ENCODE assay signal across 8 cellular contexts in the genomic region with DNA sequence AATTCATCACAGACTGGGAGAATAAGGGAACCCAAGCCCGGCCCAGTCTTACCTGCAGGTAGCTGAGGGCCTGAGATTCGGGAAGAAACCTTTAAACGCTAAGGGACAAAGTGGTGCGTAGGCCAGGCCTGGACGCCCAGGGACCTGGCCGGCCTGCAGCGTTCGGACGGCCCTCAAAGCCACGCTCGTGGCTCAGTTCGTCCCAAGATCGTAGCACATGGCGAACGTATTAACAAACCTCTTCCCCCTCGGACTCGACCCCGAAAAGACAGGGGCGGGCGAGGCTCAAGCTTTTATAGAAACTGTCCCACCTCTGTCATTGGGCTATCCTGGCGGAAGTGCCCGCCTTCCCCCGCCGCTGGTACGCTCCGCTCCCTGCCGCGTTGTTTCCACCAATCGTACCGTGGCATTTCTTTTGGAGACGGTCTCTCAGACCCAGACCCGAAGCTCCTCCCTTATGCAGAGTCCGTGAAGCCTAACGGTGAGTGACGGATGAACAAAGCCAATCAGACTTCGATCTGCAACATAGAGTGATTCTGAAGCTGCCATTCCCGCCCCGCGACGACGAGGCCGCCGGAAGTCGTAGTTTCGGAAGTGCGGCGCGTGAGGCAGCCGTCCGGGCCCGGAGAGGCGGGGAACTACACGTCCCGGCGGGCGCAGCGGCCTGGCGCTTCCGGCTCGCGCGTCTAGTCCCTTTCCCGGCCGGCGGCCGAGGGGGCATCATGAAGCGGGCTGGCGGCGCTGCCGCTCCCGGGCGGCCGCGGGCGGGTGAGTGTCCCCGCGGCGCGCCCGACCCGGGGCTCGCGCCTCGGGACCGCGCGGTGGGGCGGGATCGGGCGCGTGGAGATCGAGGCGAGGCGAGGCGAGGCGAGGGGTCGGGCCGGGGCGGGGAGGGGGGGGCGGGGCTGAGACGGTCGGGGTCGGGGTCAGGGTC. TPM values are rescaled to one million over a fixed set of nuclear protein-coding genes. Genes with fewer than 3 reads are reported as not detected.
DNase-seq lines count a peak whose midpoint lies in the region; ATAC-seq, FAIRE-seq and TF ChIP-seq lines count a peak whose summit lies in the region.

A gene (plus strand): TSS at position 692 of the 934 bp plus-strand sequence. CDS start 8,139 bp downstream, outside the sequence.

- TF ChIP-seq CTCF in D721Med (IDR thresholded peaks at IDR 0.05; ENCODE audit: insufficient read depth, missing control alignments) (no peak), OCI-LY7 (conservative IDR thresholded peaks at IDR 0.05; ENCODE audit: low read length) (no peak), endothelial cell (IDR thresholded peaks at IDR 0.05; ENCODE audit: unreplicated experiment) (no peak), mesothelial cell of epicardium (IDR thresholded peaks at IDR 0.05; ENCODE audit: unreplicated experiment) (no peak)

- H3K9me3 ChIP-seq in OCI-LY7 (ENCODE audit: low read length): no peaks in the 10 kb centered on the region

- intact Hi-C loops in OCI-LY7 (cut with micrococcal nuclease; ENCODE audit: unreplicated experiment): loop anchor here (2.0 to 10.0 kb wide), 2 partner anchors 113 to 269 kb away; a partner anchor contains a TSS

- ATAC-seq in GM21526 (IDR thresholded peaks at IDR 0.05; ENCODE audit: low FRiP score, unreplicated experiment): peak; percentile 75

- peak within 1 kb of the TSS; percentile 98 for H3K4me3 Mint-ChIP-seq in endothelial cell (ENCODE audit: unreplicated experiment)
- H3K4me3 Mint-ChIP-seq in mesothelial cell of epicardium: peak within 1 kb of the TSS; percentile 96

- peak within 1 kb of the TSS; percentile 100 for H3K4me2 ChIP-seq in OCI-LY7 (ENCODE audit: low read length)

- no peaks in the 10 kb centered on the region for H3K9me3 Mint-ChIP-seq in endothelial cell (ENCODE audit: unreplicated experiment)
- H3K9me3 Mint-ChIP-seq in mesothelial cell of epicardium: no peaks in the 10 kb centered on the region

- H4K20me1 ChIP-seq in OCI-LY7 (ENCODE audit: insufficient read depth, low read length): peaks cover 17% of the 10 kb centered on the region

- peaks cover 60% of the 10 kb centered on the region for H3K79me2 ChIP-seq in OCI-LY7 (ENCODE audit: insufficient read depth, low read depth, low read length)

- no peak within 1 kb of the TSS for H2AFZ ChIP-seq in OCI-LY7 (ENCODE audit: low read length)

- BruUV-seq in OCI-LY7 (replicated peaks; lab: Mats Ljungman, UMichigan): no TSS peak

- no peaks in the 10 kb centered on the region for H3K9me2 ChIP-seq in OCI-LY7 (ENCODE audit: insufficient read depth, low read length)

- H3K4me1 Mint-ChIP-seq in endothelial cell (ENCODE audit: unreplicated experiment) (peaks cover 47% of the 10 kb centered on the region), mesothelial cell of epicardium (peaks cover 52% of the 10 kb centered on the region)

- peaks cover 28% of the 10 kb centered on the region for H3K27me3 Mint-ChIP-seq in endothelial cell (ENCODE audit: unreplicated experiment)
- no peaks in the 10 kb centered on the region for H3K27me3 Mint-ChIP-seq in mesothelial cell of epicardium (ENCODE audit: low read depth)

- peaks cover 39% of the 10 kb centered on the region for H3K4me1 ChIP-seq in OCI-LY7 (ENCODE audit: insufficient read depth, low read length, poor library complexity, severe bottlenecking)

- H3K4me3 ChIP-seq in OCI-LY7 (ENCODE audit: low read depth, low read length, poor library complexity, severe bottlenecking): peak within 1 kb of the TSS; percentile 100

- peak within 1 kb of the TSS; percentile 92 for H3K27ac Mint-ChIP-seq in endothelial cell (ENCODE audit: unreplicated experiment)
- H3K27ac Mint-ChIP-seq in mesothelial cell of epicardium: peak within 1 kb of the TSS; percentile 94

- POLR2A ChIA-PET in OCI-LY7 (lab: Charles Lee): interaction anchor here (0.6 to 1.6 kb wide), 12 partner anchors 8 to 944 kb away, joined by 3 to 10 read pairs (median 3); a partner anchor contains a TSS

- peak within 1 kb of the TSS; percentile 83 for H3K27ac ChIP-seq in OCI-LY7 (ENCODE audit: low read depth, low read length, poor library complexity, severe bottlenecking)

- CTCF ChIA-PET in OCI-LY7 (lab: Charles Lee; ENCODE audit: unreplicated experiment): interaction anchor here (0.6 kb wide), 4 partner anchors 65 to 1435 kb away, joined by 3 to 4 read pairs (median 4); no protein-coding TSS in a partner anchor

- DNase-seq in D721Med (ENCODE audit: insufficient read length, low spot score) (peak; percentile 98), HuH-7.5 (ENCODE audit: low spot score) (peak; percentile 99), OCI-LY7 (ENCODE audit: low spot score) (peak; percentile 100), activated T-cell treated with anti-CD3 and anti-CD28 coated beads for 1 hour (ENCODE audit: low read depth) (peak; percentile 93), endothelial cell (ENCODE audit: low spot score) (peak; percentile 98), mesothelial cell of epicardium (ENCODE audit: low spot score in 2 of 2, unreplicated experiment in 2 of 2) (peak; percentile 95 to 97)
- DNase-seq in stimulated activated CD8-positive, alpha-beta memory T cell treated with anti-CD3 and anti-CD28 coated beads, Interleukin-15, amount 100 ng/mL, for 48 hours (ENCODE audit: low read depth in 2 of 2): peak; percentile 97

- no peak for FAIRE-seq in D721Med (lab: Jason Lieb, UNC)

- H3K36me3 Mint-ChIP-seq in endothelial cell (ENCODE audit: low read depth, unreplicated experiment) (peaks cover 9% of the 10 kb centered on the region), mesothelial cell of epicardium (peaks cover 4% of the 10 kb centered on the region)

- peaks cover 49% of the 10 kb centered on the region for H3K36me3 ChIP-seq in OCI-LY7 (ENCODE audit: insufficient read depth, low read length)

RNA-seq across cellular contexts. Expression of the gene that starts here (rescaled TPM):
- total RNA-seq in OCI-LY7 (2014; rRNA removed; shearing (Covaris generic)): 50.1 and 53.6 TPM in 2 replicates
- total RNA-seq in OCI-LY7 (2022) (82.3 and 103 TPM in 2 replicates), endothelial cell (ENCODE audit: unreplicated experiment) (190 TPM), mesothelial cell of epicardium (63.1 to 68.5 TPM (median 66.1 TPM) in 3 replicates)

Comparison
In these comparisons a context has a peak if more than half of its experiments do, and no peak if none do; other contexts are left out.
1. Peak in every context shown above with its lines: DNase-seq, ATAC-seq, H3K4me3 ChIP-seq and H3K27ac ChIP-seq.